15 cellular contexts compared by ENCODE assay signal in genomic region chr18:37533647-37534565, GRCh38. TPM values are rescaled to one million over a fixed set of nuclear protein-coding genes. Genes with fewer than 3 reads are reported as not detected.
DNase-seq lines count a peak whose midpoint lies in the region; ATAC-seq, FAIRE-seq and TF ChIP-seq lines count a peak whose summit lies in the region.
"Had no signal": no experiment of that assay in that cellular context is flagged by ENCODE, and none has a peak within 500 bp of the region (broad histone marks: within the 10 kb centered on the region; RNA-seq: fewer than 3 reads in every experiment).

No MANE protein-coding gene starts in this region.

- H3K4me1 ChIP-seq in DND-41 (ENCODE audit: insufficient read depth, low read length) (no peaks in the 10 kb centered on the region), HCT116 (ENCODE audit: control insufficient read depth in 1 of 2, insufficient read depth in 2 of 2, low read length in 2 of 2) (no peaks in the 10 kb centered on the region), K562 (replicated peaks in 1 of 2; ENCODE audit: control insufficient read depth in 2 of 2, insufficient read depth in 2 of 2, low read length in 2 of 2) (peaks cover 0 to 5% of the 10 kb centered on the region in 2 experiments; a peak in 1 of 5 replicates)

- H3K9ac ChIP-seq in DND-41 (ENCODE audit: low read depth, low read length) (no peak overlapping the region), HCT116 (ENCODE audit: low read length) (no peak overlapping the region), K562 (ENCODE audit: insufficient read depth in 1 of 2, low read depth in 2 of 2, low read length in 2 of 2) (no peak overlapping the region)

- no peaks in the 10 kb centered on the region for H3K9me1 ChIP-seq in K562 (ENCODE audit: control insufficient read depth, insufficient read depth, low read length)

- H3K36me3 ChIP-seq in DND-41 (ENCODE audit: insufficient read depth, low read length) (no peaks in the 10 kb centered on the region), HCT116 (ENCODE audit: control insufficient read depth in 1 of 2, insufficient read depth in 2 of 2, low read length in 2 of 2) (no peaks in the 10 kb centered on the region), K562 (ENCODE audit: control insufficient read depth, insufficient read depth, low read length) (no peaks in the 10 kb centered on the region), kidney epithelial cell (ENCODE audit: control insufficient read depth, insufficient read depth, low read length) (no peaks in the 10 kb centered on the region)
- H3K36me3 ChIP-seq: neutrophil had no signal

- H3K4me2 ChIP-seq in DND-41 (ENCODE audit: insufficient read depth, low read length) = no peak overlapping the region
- no peak overlapping the region for H3K4me2 ChIP-seq in HCT116 (ENCODE audit: low read length)
- no peak overlapping the region for H3K4me2 ChIP-seq in K562 (ENCODE audit: insufficient read depth, low read length)

- RAD21 ChIA-PET in HCT116 (lab: Charles Lee; ENCODE audit: low non-redundant PET in 1 of 2, low total read pairs in 2 of 2, uncharacterized antibody in 2 of 2, unreplicated experiment in 2 of 2) = no interaction called here

- no peaks in the 10 kb centered on the region for H4K20me1 ChIP-seq in DND-41 (ENCODE audit: insufficient read depth, low read length)
- H4K20me1 ChIP-seq in HCT116 (ENCODE audit: insufficient read depth) = no peaks in the 10 kb centered on the region
- no peaks in the 10 kb centered on the region; the same call in 1 of the 2 replicates for H4K20me1 ChIP-seq in K562 (replicated peaks; ENCODE audit: control insufficient read depth, insufficient read depth, low read length)

- H3K27ac Mint-ChIP-seq in activated CD4-positive, alpha-beta T cell treated with anti-CD3 and anti-CD28 coated beads, Interleukin-2, amount 10 ng/mL, durations not matched to agents 24 days and 14 days = no peak overlapping the region
- H3K27ac Mint-ChIP-seq: effector memory CD8-positive, alpha-beta T cell; T-cell had no signal

- H3K79me2 ChIP-seq in DND-41 (ENCODE audit: insufficient read depth, low read length) (no peaks in the 10 kb centered on the region), HCT116 (ENCODE audit: insufficient read depth, low read length) (no peaks in the 10 kb centered on the region), K562 (ENCODE audit: control insufficient read depth, insufficient read depth, low read length) (no peaks in the 10 kb centered on the region)

- CTCF ChIA-PET in HCT116 (lab: Charles Lee) = interaction anchor here (0.7 kb wide), 1 partner anchor 89 kb away, joined by 3 read pairs; no protein-coding TSS in a partner anchor
- CTCF ChIA-PET in K562 (lab: Yijun Ruan, JAX; ENCODE audit: low intra/inter-chr PET ratio) = no interaction called here

- no peak overlapping the region for H3K4me3 ChIP-seq in DND-41 (ENCODE audit: low read depth in 1 of 2, low read length in 2 of 2)
- no peak overlapping the region for H3K4me3 ChIP-seq in HCT116 (replicated peaks in 1 of 2; ENCODE audit: low read depth in 1 of 2, low read length in 2 of 2)
- H3K4me3 ChIP-seq in K562 = no peak overlapping the region
- H3K4me3 ChIP-seq in kidney epithelial cell (ENCODE audit: low read depth, low read length) = no peak overlapping the region

- H3K9me2 ChIP-seq in HCT116 (ENCODE audit: insufficient read depth) = no peaks in the 10 kb centered on the region

- H3K27ac ChIP-seq in DND-41 (ENCODE audit: low read length) = no peak overlapping the region
- no peak overlapping the region for H3K27ac ChIP-seq in HCT116 (ENCODE audit: low read depth, low read length)
- no peak overlapping the region for H3K27ac ChIP-seq in K562 (ENCODE audit: extremely low read depth, low read depth, low read length)
- H3K27ac ChIP-seq: neutrophil had no signal

- H3K4me3 Mint-ChIP-seq in activated CD4-positive, alpha-beta T cell treated with anti-CD3 and anti-CD28 coated beads, Interleukin-2, amount 10 ng/mL, durations not matched to agents 24 days and 14 days = no peak overlapping the region
- H3K4me3 Mint-ChIP-seq: CD4-positive, alpha-beta memory T cell; effector memory CD8-positive, alpha-beta T cell; T-cell had no signal

- POLR2A ChIA-PET in HCT116 (lab: Charles Lee) (no interaction called here), K562 (lab: Yijun Ruan, JAX) (no interaction called here)

- no peak for TF ChIP-seq EP300 in K562 (IDR thresholded peaks at IDR 0.05; ENCODE audit: low read length)

- no peak for DNase-seq in DND-41
- no peak for DNase-seq in HCT116 (ENCODE audit: low read depth, low spot score)
- peak in 2 of 4 experiments; percentile 29 to 32 for DNase-seq in K562 (ENCODE audit: extremely low read depth in 1 of 4, low spot score in 3 of 4)
- no peak for DNase-seq in kidney epithelial cell (ENCODE audit: low read depth)
- DNase-seq in stimulated activated naive CD4-positive, alpha-beta T cell (lab: John Stamatoyannopoulos, UW) = no peak
- no peak for DNase-seq in activated CD4-positive, alpha-beta T cell treated with anti-CD3 and anti-CD28 coated beads, Interleukin-2, amount 10 ng/mL, durations not matched to agents 24 days and 14 days
- DNase-seq in midbrain (lab: John Stamatoyannopoulos, UW) = no peak
- DNase-seq: activated CD4-positive, alpha-beta T cell treated with anti-CD3 and anti-CD28 coated beads for 48 hours; activated T-cell treated with anti-CD3 and anti-CD28 coated beads, Interleukin-2, amount 50 U/mL, for 48 hours; CD4-positive, alpha-beta memory T cell; effector memory CD8-positive, alpha-beta T cell; NCI-H2029; T-cell had no signal

- peaks cover 10% of the 10 kb centered on the region for H3K27me3 ChIP-seq in DND-41 (ENCODE audit: insufficient read depth, low read length, poor library complexity)
- peaks cover 57% of the 10 kb centered on the region for H3K27me3 ChIP-seq in HCT116 (ENCODE audit: insufficient read depth, low read length)
- H3K27me3 ChIP-seq in K562 (ENCODE audit: control insufficient read depth in 2 of 2, insufficient read depth in 2 of 2, low read length in 2 of 2) = peaks cover 2 to 19% of the 10 kb centered on the region in 2 experiments; a peak in 2 of 5 replicates
- H3K27me3 ChIP-seq in kidney epithelial cell (ENCODE audit: control insufficient read depth, insufficient read depth, low read length) = peaks cover 38% of the 10 kb centered on the region

- no peaks in the 10 kb centered on the region for H3K4me1 Mint-ChIP-seq in activated CD4-positive, alpha-beta T cell treated with anti-CD3 and anti-CD28 coated beads, Interleukin-2, amount 10 ng/mL, durations not matched to agents 24 days and 14 days

- BruUV-seq in HCT116 (replicated peaks; lab: Mats Ljungman, UMichigan) (no TSS peak), K562 (replicated peaks; lab: Mats Ljungman, UMichigan) (no TSS peak)

- H3K36me3 Mint-ChIP-seq in activated CD4-positive, alpha-beta T cell treated with anti-CD3 and anti-CD28 coated beads, Interleukin-2, amount 10 ng/mL, durations not matched to agents 24 days and 14 days (ENCODE audit: low read depth) = no peaks in the 10 kb centered on the region
- H3K36me3 Mint-ChIP-seq: CD4-positive, alpha-beta memory T cell; T-cell had no signal

- H3K9me3 Mint-ChIP-seq in activated CD4-positive, alpha-beta T cell treated with anti-CD3 and anti-CD28 coated beads, Interleukin-2, amount 10 ng/mL, durations not matched to agents 24 days and 14 days = no peaks in the 10 kb centered on the region
- H3K9me3 Mint-ChIP-seq: effector memory CD8-positive, alpha-beta T cell; T-cell had no signal

- H2AFZ ChIP-seq in DND-41 (ENCODE audit: low read depth, low read length) (no peak overlapping the region), HCT116 (ENCODE audit: low read depth, low read length, poor library complexity, severe bottlenecking) (no peak overlapping the region), K562 (ENCODE audit: low read depth, low read length) (no peak overlapping the region)

- intact Hi-C loops in HCT116 (cut with micrococcal nuclease) (no loop called here), K562 (cut with micrococcal nuclease) (loop anchor here (10.0 kb wide), 1 partner anchor 209 kb away; no protein-coding TSS in a partner anchor)
- intact Hi-C loops in activated CD4-positive, alpha-beta T cell treated with anti-CD3 and anti-CD28 coated beads, Interleukin-2, amount 10 ng/mL, durations not matched to agents 24 days and 14 days (cut with micrococcal nuclease) = loop anchor here (10.0 kb wide), 1 partner anchor 589 kb away; no protein-coding TSS in a partner anchor

- ATAC-seq in DND-41 (ENCODE audit: insufficient read depth, low read depth) = no peak
- peak; percentile 38; the same call in 1 of the 2 replicates for ATAC-seq in HCT116
- no peak for ATAC-seq in K562
- ATAC-seq in HG03565 (IDR thresholded peaks at IDR 0.05; ENCODE audit: unreplicated experiment) = no peak
- ATAC-seq: effector memory CD8-positive, alpha-beta T cell; T-cell had no signal

- TF ChIP-seq POLR2A in HCT116 (IDR thresholded peaks at IDR 0.05; ENCODE audit: borderline replicate concordance, extremely low read depth, insufficient read depth, insufficient read length) (no peak), K562 (conservative IDR thresholded peaks at IDR 0.05) (no peak)

- TF ChIP-seq RAD21 in HCT116 (IDR thresholded peaks at IDR 0.05; ENCODE audit: low read depth) (no peak), K562 (CRISPR knock-in tag; conservative IDR thresholded peaks at IDR 0.05 in 1 of 2, IDR thresholded peaks at IDR 0.05 in 1 of 2) (no peak)

- FAIRE-seq in K562 (lab: Jason Lieb, UNC) = no peak

- H3K9me3 ChIP-seq in DND-41 (ENCODE audit: insufficient read depth, low read length, severe bottlenecking) (no peaks in the 10 kb centered on the region), HCT116 (ENCODE audit: control insufficient read depth in 1 of 2, insufficient read depth in 1 of 2, low read depth in 1 of 2, low read length in 2 of 2) (no peaks in the 10 kb centered on the region), K562 (replicated peaks; ENCODE audit: control insufficient read depth, insufficient read depth, low read depth, low read length) (no peaks in the 10 kb centered on the region)
- H3K9me3 ChIP-seq: neutrophil had no signal

- in situ Hi-C loops in K562 (cut with MboI) = loop anchor here (10.0 kb wide), 1 partner anchor 149 kb away; no protein-coding TSS in a partner anchor

- H3K27me3 Mint-ChIP-seq in activated CD4-positive, alpha-beta T cell treated with anti-CD3 and anti-CD28 coated beads, Interleukin-2, amount 10 ng/mL, durations not matched to agents 24 days and 14 days = peaks cover 6% of the 10 kb centered on the region

- 1% methylated on average over 22 of the region's 22 CpGs for WGBS in K562 (ENCODE audit: insufficient coverage, low coverage, missing lambda C conversion rate)

- peak; percentile 40 for TF ChIP-seq CTCF in DND-41 (IDR thresholded peaks at IDR 0.05; ENCODE audit: borderline replicate concordance, extremely low read depth, low read length, poor library complexity, severe bottlenecking)
- peak in 2 of 3 experiments; percentile 38 to 51; a peak in 4 of 6 replicates for TF ChIP-seq CTCF in HCT116 (IDR thresholded peaks at IDR 0.05 in 2 of 3, conservative IDR thresholded peaks at IDR 0.05 in 1 of 3; ENCODE audit: borderline replicate concordance in 1 of 3, insufficient read depth in 1 of 3, low read depth in 2 of 3, low read length in 2 of 3)
- peak in 2 of 3 experiments; percentile 20 to 25; a peak in 1 of 6 replicates for TF ChIP-seq CTCF in K562 (IDR thresholded peaks at IDR 0.05 in 2 of 3, conservative IDR thresholded peaks at IDR 0.05 in 1 of 3; ENCODE audit: insufficient read depth in 2 of 3, low read depth in 1 of 3, low read length in 3 of 3)
- peak; percentile 33 for TF ChIP-seq CTCF in kidney epithelial cell (IDR thresholded peaks at IDR 0.05; ENCODE audit: insufficient read depth, low read length, poor library complexity, severe bottlenecking)

RNA-seq across cellular contexts. Expression of gene CELF4, which starts 31.7 kb away (rescaled TPM):
- not detected for total RNA-seq in HCT116 (2021; ENCODE audit: unreplicated experiment)
- 0.05 TPM in 1 of 2 replicates, not detected in the other for polyA plus RNA-seq in HCT116 (2012)
- total RNA-seq in K562 (2011; cell fraction: chromatin; rRNA removed; ENCODE audit: low replicate concordance) = not detected in 2 replicates
- total RNA-seq in K562 (2011; cell fraction: nucleolus; rRNA removed) = not detected in 2 replicates
- total RNA-seq in K562 (2011; cell fraction: nucleoplasm; rRNA removed) = not detected in 2 replicates
- total RNA-seq in K562 (2014; rRNA removed) = 0.05 TPM in 1 of 2 replicates, not detected in the other
- not detected in 2 replicates for total RNA-seq in K562 (2014; rRNA removed; fragmentation: Illumina TruSeq; extraction: Trizol)
- not detected in 2 replicates for total RNA-seq in K562 (2015; rRNA removed; fragmentation: Illumina TruSeq; extraction: Trizol)
- 0.24 TPM in 1 of 2 replicates, not detected in the other for total RNA-seq in K562 (2021)
- 0.06 TPM in 1 of 2 replicates, not detected in the other for polyA plus RNA-seq in K562 (2011; rRNA removed)
- not detected in 2 replicates for polyA plus RNA-seq in K562 (2011; cell fraction: cytosol; rRNA removed)
- polyA plus RNA-seq in K562 (2011; cell fraction: nucleus; rRNA removed) = 0.10 TPM in 1 of 2 replicates, not detected in the other
- 0.09 and 0.47 TPM in 2 replicates for polyA plus RNA-seq in K562 (2012)
- 0.08 and 0.09 TPM in 2 replicates for polyA plus RNA-seq in K562 (2014; fragmentation: Illumina TruSeq; extraction: Trizol)
- polyA plus RNA-seq in K562 (2014; fragmentation: Nextera tagmentation; extraction: Ambion mirVana) = under 1 TPM in 1 of 2 experiments, not detected in 1; 0.04 TPM
- polyA plus RNA-seq in K562 (2014; rRNA removed) = 0.15 and 0.19 TPM in 2 replicates
- polyA minus RNA-seq in K562 (2011; rRNA and poly(A)+ RNA removed) = not detected in 2 replicates
- polyA minus RNA-seq in K562 (2011; cell fraction: cytosol; rRNA and poly(A)+ RNA removed) = not detected in 2 replicates
- polyA minus RNA-seq in K562 (2011; cell fraction: nucleus; rRNA and poly(A)+ RNA removed) = not detected in 2 replicates
- 0.34 TPM in 1 of 2 replicates, not detected in the other for total RNA-seq in kidney epithelial cell
- total RNA-seq in activated CD4-positive, alpha-beta T cell treated with anti-CD3 and anti-CD28 coated beads, Interleukin-2, amount 10 ng/mL, durations not matched to agents 24 days and 14 days = not detected in 2 replicates
- total RNA-seq: CD4-positive, alpha-beta memory T cell; T-cell had no signal
